14 cellular contexts compared by ENCODE assay signal in genomic region chr11:35814720-35815305, GRCh38.
"Had no signal": no experiment of that assay in that cellular context is flagged by ENCODE, and none has a peak within 500 bp of the region (broad histone marks: within the 10 kb centered on the region; RNA-seq: fewer than 3 reads in every experiment).

No MANE protein-coding gene starts in this region.

- H3K27me3 Mint-ChIP-seq: activated CD4-positive, alpha-beta T cell treated with anti-CD3 and anti-CD28 coated beads, Interleukin-2, amount 10 ng/mL, durations not matched to agents 24 days and 14 days; activated naive CD4-positive, alpha-beta T cell treated with anti-CD3 and anti-CD28 coated beads, Interleukin-2, amount 10 ng/mL, durations not matched to agents 7 days and 5 days; stimulated activated naive CD8-positive, alpha-beta T cell treated with anti-CD3 and anti-CD28 coated beads, Interleukin-15, Interleukin-2, amounts not matched to agents 100 ng/mL and 50 ng/mL, for 24 hours had no signal

- H3K4me1 Mint-ChIP-seq: activated CD4-positive, alpha-beta T cell treated with anti-CD3 and anti-CD28 coated beads, Interleukin-2, amount 10 ng/mL, durations not matched to agents 24 days and 14 days; activated naive CD4-positive, alpha-beta T cell treated with anti-CD3 and anti-CD28 coated beads, Interleukin-2, amount 10 ng/mL, durations not matched to agents 7 days and 5 days had no signal

- H3K9me3 ChIP-seq: gastrocnemius medialis, SK-N-SH, upper lobe of left lung had no signal

- H3K27ac ChIP-seq: gastrocnemius medialis, upper lobe of left lung had no signal

- H3K27ac Mint-ChIP-seq: activated CD4-positive, alpha-beta T cell treated with anti-CD3 and anti-CD28 coated beads, Interleukin-2, amount 10 ng/mL, durations not matched to agents 24 days and 14 days; activated naive CD4-positive, alpha-beta T cell treated with anti-CD3 and anti-CD28 coated beads, Interleukin-2, amount 10 ng/mL, durations not matched to agents 7 days and 5 days; natural killer cell; stimulated activated naive CD8-positive, alpha-beta T cell treated with anti-CD3 and anti-CD28 coated beads, Interleukin-15, Interleukin-2, amounts not matched to agents 100 ng/mL and 50 ng/mL, for 24 hours had no signal

- H3K27me3 ChIP-seq: gastrocnemius medialis, upper lobe of left lung had no signal

- H3K4me3 ChIP-seq: gastrocnemius medialis, upper lobe of left lung had no signal

- ATAC-seq: gastrocnemius medialis, natural killer cell had no signal

- H3K4me1 ChIP-seq: upper lobe of left lung had no signal

- H3K9me3 Mint-ChIP-seq: activated CD4-positive, alpha-beta T cell treated with anti-CD3 and anti-CD28 coated beads, Interleukin-2, amount 10 ng/mL, durations not matched to agents 24 days and 14 days; activated naive CD4-positive, alpha-beta T cell treated with anti-CD3 and anti-CD28 coated beads, Interleukin-2, amount 10 ng/mL, durations not matched to agents 7 days and 5 days; natural killer cell had no signal

- H3K36me3 Mint-ChIP-seq: activated naive CD4-positive, alpha-beta T cell treated with anti-CD3 and anti-CD28 coated beads, Interleukin-2, amount 10 ng/mL, durations not matched to agents 7 days and 5 days; natural killer cell had no signal

- DNase-seq: activated CD4-positive, alpha-beta T cell treated with anti-CD3 and anti-CD28 coated beads, Interleukin-2, amount 10 ng/mL, durations not matched to agents 24 days and 14 days; activated naive CD4-positive, alpha-beta T cell treated with anti-CD3 and anti-CD28 coated beads, Interleukin-2, amount 10 ng/mL, durations not matched to agents 7 days and 5 days; dermis blood vessel endothelial cell; erythroblast; gastrocnemius medialis; kidney glomerular epithelial cell; natural killer cell; occipital lobe; SK-N-SH; stimulated activated CD4-positive, alpha-beta T cell treated with anti-CD3 and anti-CD28 coated beads, Interleukin-15, amount 100 ng/mL, for 24 hours; stimulated activated CD4-positive, alpha-beta T cell treated with anti-CD3 and anti-CD28 coated beads, Interleukin-4, amount 100 ng/mL, for 24 hours; T-helper 1 cell; upper lobe of left lung had no signal

- H3K4me3 Mint-ChIP-seq: activated CD4-positive, alpha-beta T cell treated with anti-CD3 and anti-CD28 coated beads, Interleukin-2, amount 10 ng/mL, durations not matched to agents 24 days and 14 days; activated naive CD4-positive, alpha-beta T cell treated with anti-CD3 and anti-CD28 coated beads, Interleukin-2, amount 10 ng/mL, durations not matched to agents 7 days and 5 days; natural killer cell; stimulated activated naive CD8-positive, alpha-beta T cell treated with anti-CD3 and anti-CD28 coated beads, Interleukin-15, Interleukin-2, amounts not matched to agents 100 ng/mL and 50 ng/mL, for 24 hours had no signal
